ENCODE assay signal across 8 cellular contexts in genomic region chr2:39124000-39124769, GRCh38. TPM values are rescaled to one million over a fixed set of nuclear protein-coding genes. Genes with fewer than 3 reads are reported as not detected.
DNase-seq lines count a peak whose midpoint lies in the region; ATAC-seq and TF ChIP-seq lines count a peak whose summit lies in the region.

No MANE protein-coding gene starts in this region.

- no TSS peak for BruUV-seq in IMR-90 (replicated peaks; lab: Mats Ljungman, UMichigan)

- TF ChIP-seq POLR2A in IMR-90 (IDR thresholded peaks at IDR 0.05; ENCODE audit: low read depth, low read length), result peak; percentile 54; the same call in 1 of the 2 replicates

- peaks cover 35% of the 10 kb centered on the region for H3K79me2 ChIP-seq in OCI-LY3 (ENCODE audit: low read length)

- H2BK20ac ChIP-seq in IMR-90 (ENCODE audit: low read depth, low read length), result no peak overlapping the region

- DNase-seq in DMS53 (lab: John Stamatoyannopoulos, UW) (peak; percentile 96), IMR-90 (peak; percentile 93), activated T-cell treated with anti-CD3 and anti-CD28 coated beads for 4 hours (peak; percentile 88), epithelial cell of prostate (ENCODE audit: low read depth, low spot score) (peak; percentile 78), mucosa of gallbladder (ENCODE audit: low spot score) (peak; percentile 95)
- DNase-seq in stimulated activated CD8-positive, alpha-beta memory T cell treated with anti-CD3 and anti-CD28 coated beads, Interleukin-4, amount 100 ng/mL, for 24 hours (ENCODE audit: low read depth), result peak; percentile 94

- peak overlapping the region; percentile 88 for H3K27ac ChIP-seq in IMR-90 (ENCODE audit: insufficient read depth, low read length)
- H3K27ac ChIP-seq in OCI-LY3 (ENCODE audit: low read length), result peak overlapping the region; percentile 82
- H3K27ac ChIP-seq in epithelial cell of prostate, result peak overlapping the region; percentile 72

- peak overlapping the region; percentile 67 for H3K56ac ChIP-seq in IMR-90 (ENCODE audit: extremely low read depth, insufficient read depth, low read length)

- peak overlapping the region; percentile 93 for H3K14ac ChIP-seq in IMR-90 (replicated peaks; ENCODE audit: low read depth, low read length)

- H3K4me1 ChIP-seq in IMR-90 (ENCODE audit: control insufficient read depth, insufficient read depth, low read length) (peaks cover 3% of the 10 kb centered on the region), OCI-LY3 (ENCODE audit: low read length) (peaks cover 49% of the 10 kb centered on the region)

- peak overlapping the region; percentile 86 for H3K4ac ChIP-seq in IMR-90 (ENCODE audit: low read depth, low read length)

- H3K9ac ChIP-seq in IMR-90 (ENCODE audit: low read depth, low read length) (peak overlapping the region; percentile 96), OCI-LY3 (ENCODE audit: low read length) (peak overlapping the region; percentile 99)

- peaks cover 5 to 28% of the 10 kb centered on the region in 2 experiments; a peak in 3 of 4 replicates for H3K79me1 ChIP-seq in IMR-90 (ENCODE audit: low read depth in 1 of 2, low read length in 2 of 2)

- no peaks in the 10 kb centered on the region for H3K9me3 ChIP-seq in IMR-90 (ENCODE audit: control insufficient read depth, insufficient read depth, low read length)
- no peaks in the 10 kb centered on the region for H3K9me3 ChIP-seq in OCI-LY3 (ENCODE audit: insufficient read depth, low read length)

- H4K20me1 ChIP-seq in IMR-90 (ENCODE audit: insufficient read depth, low read length), result peaks cover 8% of the 10 kb centered on the region
- H4K20me1 ChIP-seq in OCI-LY3 (ENCODE audit: insufficient read depth, low read length), result peaks cover under 1% of the 10 kb centered on the region; the same call in 1 of the 2 replicates

- H4K5ac ChIP-seq in IMR-90 (ENCODE audit: low read depth, low read length), result peak overlapping the region; percentile 93

- H2BK5ac ChIP-seq in IMR-90 (ENCODE audit: low read depth, low read length, poor library complexity, severe bottlenecking), result peak overlapping the region; percentile 79

- peak overlapping the region; percentile 72 for H2AK9ac ChIP-seq in IMR-90 (replicated peaks; ENCODE audit: low read depth, low read length, poor library complexity)

- no peaks in the 10 kb centered on the region for H3K36me3 ChIP-seq in IMR-90 (ENCODE audit: control insufficient read depth, insufficient read depth, low read length)
- no peaks in the 10 kb centered on the region for H3K36me3 ChIP-seq in OCI-LY3 (replicated peaks; ENCODE audit: low read depth, low read length)

- intact Hi-C loops in IMR-90 (cut with micrococcal nuclease), result loop anchor here (2.0 kb wide), 1 partner anchor 55 kb away; no protein-coding TSS in a partner anchor

- in situ Hi-C loops in IMR-90 (cut with MboI; ENCODE audit: low sequenced_read_pairs), result no loop called here

- peak overlapping the region; percentile 43 for H2BK120ac ChIP-seq in IMR-90 (ENCODE audit: low read depth, low read length)

- H2BK15ac ChIP-seq in IMR-90 (ENCODE audit: low read depth, low read length), result 0 out of 3 replicates have a peak overlapping the region, but pooled peaks have one; percentile 13

- peak overlapping the region; percentile 84 for H3K4me2 ChIP-seq in IMR-90 (ENCODE audit: low read depth, low read length)
- peak overlapping the region; percentile 88 for H3K4me2 ChIP-seq in OCI-LY3 (ENCODE audit: low read length)

- H3K9me1 ChIP-seq in IMR-90 (ENCODE audit: insufficient read depth, low read length), result peaks cover 8% of the 10 kb centered on the region

- peak overlapping the region; percentile 92 to 100 for H4K8ac ChIP-seq in IMR-90 (ENCODE audit: low read depth in 2 of 2, low read length in 2 of 2)

- CTCF ChIA-PET in IMR-90 (lab: Yijun Ruan, JAX), result interaction anchor here (0.7 to 1.0 kb wide), 2 partner anchors 65 to 105 kb away, joined by 3 to 4 read pairs; no protein-coding TSS in a partner anchor

- ATAC-seq in GM21529 (IDR thresholded peaks at IDR 0.05; ENCODE audit: unreplicated experiment), result peak; percentile 50
- peak; percentile 82 for ATAC-seq in IMR-90 (ENCODE audit: low read depth)

- H3K18ac ChIP-seq in IMR-90 (ENCODE audit: low read depth, low read length), result peak overlapping the region; percentile 55

- H2AFZ ChIP-seq in IMR-90 (replicated peaks; ENCODE audit: low read length, poor library complexity), result peak overlapping the region; percentile 95
- peak overlapping the region; percentile 55; the same call in 1 of the 2 replicates for H2AFZ ChIP-seq in OCI-LY3 (ENCODE audit: low read depth, low read length)

- dilution Hi-C loops in IMR-90 (cut with HindIII; ENCODE audit: low sequenced_read_pairs, unreplicated experiment), result no loop called here

- H3K27me3 ChIP-seq in IMR-90 (ENCODE audit: control insufficient read depth, insufficient read depth, low read length) (no peaks in the 10 kb centered on the region), OCI-LY3 (ENCODE audit: low read depth, low read length) (no peaks in the 10 kb centered on the region)

- H3K4me3 ChIP-seq in IMR-90 (ENCODE audit: insufficient read depth, low read depth, low read length) (peak overlapping the region; percentile 81), OCI-LY3 (ENCODE audit: low read length) (peak overlapping the region; percentile 79)

- POLR2A ChIA-PET in IMR-90 (lab: Charles Lee; ENCODE audit: unreplicated experiment), result interaction anchor here (0.5 kb wide), 1 partner anchor 1645 kb away, joined by 6 read pairs; no protein-coding TSS in a partner anchor

- peak overlapping the region; percentile 93 for H3K23ac ChIP-seq in IMR-90 (ENCODE audit: low read depth, low read length)

- peak overlapping the region; percentile 85 for H4K91ac ChIP-seq in IMR-90 (ENCODE audit: insufficient read depth, low read depth, low read length)

- 1% methylated on average over 28 of the region's 59 CpGs; no CpG with 5 or more reads in 1 of the 2 experiments for WGBS in IMR-90 (ENCODE audit: extremely low coverage in 2 of 2, insufficient read length in 1 of 2), 2 experiments

- TF ChIP-seq CTCF in IMR-90 (conservative IDR thresholded peaks at IDR 0.05; ENCODE audit: low read depth, low read length), result peak; percentile 36; the same call in 1 of the 2 replicates
- peak; percentile 52 for TF ChIP-seq CTCF in OCI-LY3 (IDR thresholded peaks at IDR 0.05; ENCODE audit: low read depth, low read length)

- peak overlapping the region; percentile 95 for H2AK5ac ChIP-seq in IMR-90 (ENCODE audit: low read depth, low read length)

- TF ChIP-seq RAD21 in IMR-90 (IDR thresholded peaks at IDR 0.05; ENCODE audit: low read length), result no peak

TF ChIP-seq in IMR-90, 13 proteins besides CTCF, POLR2A, EP300 and RAD21:
- TF ChIP-seq MXI1 (IDR thresholded peaks at IDR 0.05; ENCODE audit: borderline replicate concordance, low read depth, low read length) (0 out of 2 replicates have a peak, but pooled peaks have one; percentile 45), SMC3 (IDR thresholded peaks at IDR 0.05; ENCODE audit: low read depth, low read length) (no peak), MAZ (IDR thresholded peaks at IDR 0.05; ENCODE audit: borderline replicate concordance, low read depth, low read length) (peak; percentile 68; the same call in 1 of the 2 replicates), CEBPB (IDR thresholded peaks at IDR 0.05; ENCODE audit: low read depth, low read length) (peak; percentile 91), RFX5 (IDR thresholded peaks at IDR 0.05; ENCODE audit: low read depth, low read length) (no peak), BHLHE40 (IDR thresholded peaks at IDR 0.05; ENCODE audit: low read depth, low read length) (peak; percentile 56; the same call in 1 of the 2 replicates), RCOR1 (IDR thresholded peaks at IDR 0.05; ENCODE audit: insufficient replicate concordance, low read length) (no peak)
- TF ChIP-seq, protein P1, sequence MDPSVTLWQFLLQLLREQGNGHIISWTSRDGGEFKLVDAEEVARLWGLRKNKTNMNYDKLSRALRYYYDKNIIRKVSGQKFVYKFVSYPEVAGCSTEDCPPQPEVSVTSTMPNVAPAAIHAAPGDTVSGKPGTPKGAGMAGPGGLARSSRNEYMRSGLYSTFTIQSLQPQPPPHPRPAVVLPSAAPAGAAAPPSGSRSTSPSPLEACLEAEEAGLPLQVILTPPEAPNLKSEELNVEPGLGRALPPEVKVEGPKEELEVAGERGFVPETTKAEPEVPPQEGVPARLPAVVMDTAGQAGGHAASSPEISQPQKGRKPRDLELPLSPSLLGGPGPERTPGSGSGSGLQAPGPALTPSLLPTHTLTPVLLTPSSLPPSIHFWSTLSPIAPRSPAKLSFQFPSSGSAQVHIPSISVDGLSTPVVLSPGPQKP (IDR thresholded peaks at IDR 0.05; ENCODE audit: borderline replicate concordance, low read depth, low read length), result no peak
TF ChIP-seq in IMR-90: peak in this region for 4.

RNA-seq across cellular contexts. Expression of gene SOS1, which starts 3.3 kb away (rescaled TPM):
- total RNA-seq in IMR-90 (2012; rRNA removed) (8.2 and 13.6 TPM in 2 replicates), mucosa of gallbladder (42.1 TPM)
- 10.6 and 11.2 TPM in 2 replicates for polyA plus RNA-seq in IMR-90 (2012; rRNA removed)
- polyA plus RNA-seq in IMR-90 (2012; cell fraction: cytosol; rRNA removed), result 1.0 and 1.9 TPM in 2 replicates
- 5.8 and 43.5 TPM in 2 replicates for polyA plus RNA-seq in IMR-90 (2012; cell fraction: nucleus; rRNA removed; ENCODE audit: low replicate concordance)

Comparison
In these comparisons a context has a peak if more than half of its experiments do, and no peak if none do; other contexts are left out.
1. Peak in every context shown above with its lines: DNase-seq, ATAC-seq, H3K4me3 ChIP-seq and H3K27ac ChIP-seq.